Comparison of ENCODE assay signal across 16 cellular contexts in genomic region chr14:96888593-96888992, GRCh38.
DNase-seq lines count a peak whose midpoint lies in the region; ATAC-seq, FAIRE-seq and TF ChIP-seq lines count a peak whose summit lies in the region.
"Had no signal": no experiment of that assay in that cellular context is flagged by ENCODE, and none has a peak within 500 bp of the region (broad histone marks: within the 10 kb centered on the region; RNA-seq: fewer than 3 reads in every experiment).

No MANE protein-coding gene starts in this region.

- no peaks in the 10 kb centered on the region for H3K79me2 ChIP-seq in HepG2 (ENCODE audit: insufficient read depth, low read length)

- H3K4me3 ChIP-seq in cardiac muscle cell, result no peak overlapping the region
- H3K4me3 ChIP-seq in astrocyte of the spinal cord (ENCODE audit: low read depth, low read length), result no peak overlapping the region
- no peak overlapping the region for H3K4me3 ChIP-seq in HepG2 (replicated peaks in 1 of 3; ENCODE audit: insufficient read depth in 1 of 3, low read depth in 2 of 3, low read length in 3 of 3)
- H3K4me3 ChIP-seq: esophagus squamous epithelium, thoracic aorta had no signal

- FAIRE-seq in HepG2 (lab: Jason Lieb, UNC), result no peak
- FAIRE-seq: bronchial epithelial cell had no signal

- CTCF ChIA-PET in HepG2 (lab: Yijun Ruan, JAX; ENCODE audit: low intra/inter-chr PET ratio, low total read pairs), result no interaction called here

- in situ Hi-C loops in astrocyte of the spinal cord (cut with HindIII; ENCODE audit: low sequenced_read_pairs), result no loop called here
- in situ Hi-C loops in HepG2 (cut with HindIII; ENCODE audit: extremely low pct_ligation_motif_present, low pct_unique_long_range_greater_than_20kb), result no loop called here

- TF ChIP-seq RAD21 in HepG2 (CRISPR knock-in tag; IDR thresholded peaks at IDR 0.05), result no peak

- H3K9me3 ChIP-seq in cardiac muscle cell (ENCODE audit: low read depth) (no peaks in the 10 kb centered on the region), HepG2 (ENCODE audit: low read length) (no peaks in the 10 kb centered on the region)
- H3K9me3 ChIP-seq: esophagus squamous epithelium, thoracic aorta had no signal

- peak in 1 of 2 donors; percentile 66 for DNase-seq in cardiac muscle cell (ENCODE audit: low read depth in 1 of 2, low spot score in 1 of 2)
- DNase-seq in cardiac septum (ENCODE audit: low spot score), result no peak
- peak; percentile 85 for DNase-seq in NCI-H2227 treated with DMSO at 0.1 percent for 48 hours (lab: John Stamatoyannopoulos, UW)
- peak; percentile 11 for DNase-seq in astrocyte of the spinal cord (ENCODE audit: low read depth, low spot score)
- DNase-seq in HepG2 (ENCODE audit: low spot score), result no peak
- DNase-seq in effector CD4-positive, alpha-beta T cell, result no peak
- no peak for DNase-seq in SHP77 (lab: John Stamatoyannopoulos, UW)
- no peak for DNase-seq in NCI-H2196 treated with DMSO at 0.1 percent for 48 hours (lab: John Stamatoyannopoulos, UW; ENCODE audit: unreplicated experiment)
- DNase-seq: ACHN; activated T-cell treated with anti-CD3 and anti-CD28 coated beads, Interleukin-2, amount 50 U/mL, for 48 hours; esophagus squamous epithelium; NCI-H1436 treated with DMSO at 0.1 percent for 48 hours had no signal

- WGBS in HepG2 (ENCODE audit: low lambda C conversion rate), result 100% methylated on average over 2 of the region's 3 CpGs

- no peak overlapping the region for H3K9ac ChIP-seq in HepG2 (ENCODE audit: insufficient read depth, low read depth, low read length)

- BruUV-seq in HepG2 (replicated peaks; lab: Mats Ljungman, UMichigan), result no TSS peak

- H3K4me1 ChIP-seq in cardiac muscle cell (ENCODE audit: low read depth) (peaks cover 14% of the 10 kb centered on the region), HepG2 (ENCODE audit: insufficient read depth, low read length) (no peaks in the 10 kb centered on the region)
- H3K4me1 ChIP-seq: esophagus squamous epithelium had no signal

- POLR2A ChIA-PET in HepG2 (lab: Yijun Ruan, JAX), result no interaction called here

- H3K4me2 ChIP-seq in HepG2 (ENCODE audit: low read depth, low read length), result no peak overlapping the region

- H3K27ac ChIP-seq in cardiac muscle cell, result peak overlapping the region; percentile 66
- no peak overlapping the region for H3K27ac ChIP-seq in HepG2 (ENCODE audit: extremely low read length, insufficient read depth, low read length)
- H3K27ac ChIP-seq: esophagus squamous epithelium, thoracic aorta, VCaP had no signal

- intact Hi-C loops in cardiac septum (cut with DNase I) (no loop called here), HepG2 (cut with micrococcal nuclease; ENCODE audit: unreplicated experiment) (no loop called here)

- H4K20me1 ChIP-seq in HepG2 (ENCODE audit: insufficient read depth, low read length), result no peaks in the 10 kb centered on the region

- no peaks in the 10 kb centered on the region for H3K27me3 ChIP-seq in cardiac muscle cell
- no peaks in the 10 kb centered on the region for H3K27me3 ChIP-seq in HepG2 (ENCODE audit: control insufficient read depth in 1 of 2, insufficient read depth in 2 of 2, low read length in 2 of 2)
- H3K27me3 ChIP-seq: esophagus squamous epithelium had no signal

- no peak for TF ChIP-seq CTCF in cardiac muscle cell (IDR thresholded peaks at IDR 0.05; ENCODE audit: low read depth, low read length)
- TF ChIP-seq CTCF in astrocyte of the spinal cord (IDR thresholded peaks at IDR 0.05; ENCODE audit: low read depth, low read length), result no peak
- no peak for TF ChIP-seq CTCF in HepG2 (CRISPR knock-in tag; IDR thresholded peaks at IDR 0.05)

- TF ChIP-seq EP300 in HepG2 (IDR thresholded peaks at IDR 0.05; ENCODE audit: low read depth in 2 of 2, low read length in 2 of 2) (no peak), HepG2 (CRISPR knock-in tag; IDR thresholded peaks at IDR 0.05; ENCODE audit: borderline replicate concordance) (no peak)

- no peak for TF ChIP-seq POLR2A in HepG2 (IDR thresholded peaks at IDR 0.05; ENCODE audit: insufficient read depth in 1 of 2, low read depth in 2 of 2, low read length in 2 of 2)

- H3K36me3 ChIP-seq in cardiac muscle cell, result no peaks in the 10 kb centered on the region
- H3K36me3 ChIP-seq in HepG2 (replicated peaks in 1 of 2; ENCODE audit: control insufficient read depth in 1 of 2, insufficient read depth in 2 of 2, low read length in 2 of 2), result no peaks in the 10 kb centered on the region
- H3K36me3 ChIP-seq: esophagus squamous epithelium, thoracic aorta had no signal

- no peak for ATAC-seq in HepG2
- ATAC-seq: sciatic nerve had no signal

- H2AFZ ChIP-seq in HepG2 (ENCODE audit: low read length), result no peak overlapping the region

TF ChIP-seq in HepG2, 621 proteins besides CTCF, POLR2A, EP300 and RAD21:
- TF ChIP-seq FLYWCH1 (CRISPR knock-in tag; IDR thresholded peaks at IDR 0.05) (no peak), ZBTB1 (CRISPR knock-in tag; IDR thresholded peaks at IDR 0.05; ENCODE audit: borderline replicate concordance) (no peak), CC2D1A (CRISPR knock-in tag; IDR thresholded peaks at IDR 0.05) (no peak), CREB1 (IDR thresholded peaks at IDR 0.05) (no peak), CREB1 (CRISPR knock-in tag; IDR thresholded peaks at IDR 0.05) (no peak), ASH2L (IDR thresholded peaks at IDR 0.05; ENCODE audit: insufficient read length, low read depth, low read length) (no peak), ZNF781 (CRISPR knock-in tag; IDR thresholded peaks at IDR 0.05; ENCODE audit: borderline replicate concordance, not compliant biosample characterization) (no peak), MXI1 (IDR thresholded peaks at IDR 0.05; ENCODE audit: borderline replicate concordance, low read depth, low read length) (no peak), GABPA (IDR thresholded peaks at IDR 0.05; ENCODE audit: low read depth, low read length) (no peak), GABPA (CRISPR knock-in tag; IDR thresholded peaks at IDR 0.05; ENCODE audit: low read depth) (no peak), HHEX (CRISPR knock-in tag; IDR thresholded peaks at IDR 0.05) (no peak), SMAD3 (CRISPR knock-in tag; IDR thresholded peaks at IDR 0.05) (no peak), ZNF569 (CRISPR knock-in tag; IDR thresholded peaks at IDR 0.05; ENCODE audit: borderline replicate concordance) (no peak), MLX (CRISPR knock-in tag; IDR thresholded peaks at IDR 0.05) (no peak)
- TF ChIP-seq, protein P1, sequence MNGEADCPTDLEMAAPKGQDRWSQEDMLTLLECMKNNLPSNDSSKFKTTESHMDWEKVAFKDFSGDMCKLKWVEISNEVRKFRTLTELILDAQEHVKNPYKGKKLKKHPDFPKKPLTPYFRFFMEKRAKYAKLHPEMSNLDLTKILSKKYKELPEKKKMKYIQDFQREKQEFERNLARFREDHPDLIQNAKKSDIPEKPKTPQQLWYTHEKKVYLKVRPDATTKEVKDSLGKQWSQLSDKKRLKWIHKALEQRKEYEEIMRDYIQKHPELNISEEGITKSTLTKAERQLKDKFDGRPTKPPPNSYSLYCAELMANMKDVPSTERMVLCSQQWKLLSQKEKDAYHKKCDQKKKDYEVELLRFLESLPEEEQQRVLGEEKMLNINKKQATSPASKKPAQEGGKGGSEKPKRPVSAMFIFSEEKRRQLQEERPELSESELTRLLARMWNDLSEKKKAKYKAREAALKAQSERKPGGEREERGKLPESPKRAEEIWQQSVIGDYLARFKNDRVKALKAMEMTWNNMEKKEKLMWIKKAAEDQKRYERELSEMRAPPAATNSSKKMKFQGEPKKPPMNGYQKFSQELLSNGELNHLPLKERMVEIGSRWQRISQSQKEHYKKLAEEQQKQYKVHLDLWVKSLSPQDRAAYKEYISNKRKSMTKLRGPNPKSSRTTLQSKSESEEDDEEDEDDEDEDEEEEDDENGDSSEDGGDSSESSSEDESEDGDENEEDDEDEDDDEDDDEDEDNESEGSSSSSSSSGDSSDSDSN (CRISPR knock-in tag; IDR thresholded peaks at IDR 0.05), result no peak

Comparison
In these comparisons a context has a peak if more than half of its experiments do, and no peak if none do; other contexts are left out.
1. DNase-seq: peak in NCI-H2227 treated with DMSO at 0.1 percent for 48 hours (single experiment) and astrocyte of the spinal cord (single experiment); none in cardiac septum (single experiment), HepG2 (single experiment), effector CD4-positive, alpha-beta T cell (single experiment), SHP77 (0 of 2) and NCI-H2196 treated with DMSO at 0.1 percent for 48 hours (single experiment).